Comparison of ENCODE assay signal across 16 cellular contexts in the genomic region with DNA sequence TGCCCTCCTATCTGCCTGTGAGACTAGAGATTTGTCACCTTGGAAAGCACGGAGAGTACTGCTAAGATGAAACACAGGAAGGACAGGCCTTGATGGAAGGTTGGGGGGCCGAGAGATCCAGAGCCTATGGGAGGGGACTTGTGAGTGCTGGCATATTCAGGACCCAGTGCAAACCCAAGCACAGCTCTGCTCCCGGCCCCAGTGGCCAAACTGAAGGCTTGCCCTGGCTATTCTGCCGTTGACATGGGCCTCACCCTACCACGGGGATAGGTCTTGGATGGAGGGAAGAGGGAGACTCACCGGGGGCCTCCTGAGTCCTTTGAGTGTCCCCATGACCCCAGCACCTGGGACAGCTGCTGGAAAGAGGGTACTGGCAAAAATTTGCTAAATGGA.
"Had no signal": no experiment of that assay in that cellular context is flagged by ENCODE, and none has a peak within 500 bp of the region (broad histone marks: within the 10 kb centered on the region; RNA-seq: fewer than 3 reads in every experiment).

No MANE protein-coding gene starts in this region.

- ATAC-seq: naive thymus-derived CD8-positive, alpha-beta T cell had no signal

- H3K4me3 ChIP-seq: lung, thyroid gland had no signal

- DNase-seq: activated CD4-positive, alpha-beta T cell treated with anti-CD3 and anti-CD28 coated beads, Interleukin-2, amount 10 ng/mL, durations not matched to agents 7 days and 5 days; activated CD8-positive, alpha-beta T cell treated with anti-CD3 and anti-CD28 coated beads for 36 hours; activated gamma-delta T cell treated with Interleukin-2 at 50 U/mL for 16 hours; cerebellar nuclear complex; cortex of kidney; naive thymus-derived CD8-positive, alpha-beta T cell; stimulated activated CD4-positive, alpha-beta T cell treated with anti-CD3 and anti-CD28 coated beads, Interleukin-12 subunit alpha, Interleukin-12 subunit beta, amount 100 ng/mL, for 4 hours; stimulated activated CD4-positive, alpha-beta T cell treated with anti-CD3 and anti-CD28 coated beads, Interleukin-4, amount 100 ng/mL, for 4 hours had no signal

- H3K36me3 ChIP-seq: neutrophil, thyroid gland had no signal

- H3K27ac Mint-ChIP-seq: activated CD4-positive, alpha-beta T cell treated with anti-CD3 and anti-CD28 coated beads, Interleukin-2, amount 10 ng/mL, durations not matched to agents 7 days and 5 days; activated CD8-positive, alpha-beta T cell treated with anti-CD3 and anti-CD28 coated beads for 36 hours; activated T-helper 1 cell treated with anti-CD3 and anti-CD28 coated beads, Interleukin-12 subunit alpha, Interleukin-12 subunit beta, Interleukin-2, Interleukin-4 antibody, amounts not matched to agents 30 ng/mL and 10 ng/mL and 1 ng/mL, durations not matched to agents 14 hours and 24 hours and 36 hours; stimulated activated naive CD8-positive, alpha-beta T cell treated with anti-CD3 and anti-CD28 coated beads, Interleukin-15, Interleukin-2, amounts not matched to agents 100 ng/mL and 50 ng/mL, for 24 hours had no signal

- H3K4me3 Mint-ChIP-seq: activated CD4-positive, alpha-beta T cell treated with anti-CD3 and anti-CD28 coated beads, Interleukin-2, amount 10 ng/mL, durations not matched to agents 7 days and 5 days; activated CD8-positive, alpha-beta T cell treated with anti-CD3 and anti-CD28 coated beads for 36 hours; activated T-helper 1 cell treated with anti-CD3 and anti-CD28 coated beads, Interleukin-12 subunit alpha, Interleukin-12 subunit beta, Interleukin-2, Interleukin-4 antibody, amounts not matched to agents 30 ng/mL and 10 ng/mL and 1 ng/mL, durations not matched to agents 14 hours and 24 hours and 36 hours; naive thymus-derived CD8-positive, alpha-beta T cell; stimulated activated naive CD8-positive, alpha-beta T cell treated with anti-CD3 and anti-CD28 coated beads, Interleukin-15, Interleukin-2, amounts not matched to agents 100 ng/mL and 50 ng/mL, for 24 hours had no signal

- H3K9ac ChIP-seq: parathyroid adenoma had no signal

- H3K9me3 Mint-ChIP-seq: activated CD4-positive, alpha-beta T cell treated with anti-CD3 and anti-CD28 coated beads, Interleukin-2, amount 10 ng/mL, durations not matched to agents 7 days and 5 days; activated CD8-positive, alpha-beta T cell treated with anti-CD3 and anti-CD28 coated beads for 36 hours; activated naive CD4-positive, alpha-beta T cell treated with anti-CD3 and anti-CD28 coated beads, Interleukin-2, amount 50 U/mL, for 72 hours; activated T-helper 1 cell treated with anti-CD3 and anti-CD28 coated beads, Interleukin-12 subunit alpha, Interleukin-12 subunit beta, Interleukin-2, Interleukin-4 antibody, amounts not matched to agents 30 ng/mL and 10 ng/mL and 1 ng/mL, durations not matched to agents 14 hours and 24 hours and 36 hours; naive thymus-derived CD8-positive, alpha-beta T cell; stimulated activated naive CD8-positive, alpha-beta T cell treated with anti-CD3 and anti-CD28 coated beads, Interleukin-15, Interleukin-2, amounts not matched to agents 100 ng/mL and 50 ng/mL, for 24 hours had no signal

- H3K27me3 ChIP-seq: thyroid gland had no signal

- H2AFZ ChIP-seq: parathyroid adenoma had no signal

- H3K36me3 Mint-ChIP-seq: activated naive CD4-positive, alpha-beta T cell treated with anti-CD3 and anti-CD28 coated beads, Interleukin-2, amount 50 U/mL, for 72 hours; naive thymus-derived CD8-positive, alpha-beta T cell had no signal

- H3K9me3 ChIP-seq: neutrophil, thyroid gland had no signal

- H3K4me1 ChIP-seq: parathyroid adenoma had no signal

- H3K79me2 ChIP-seq: parathyroid adenoma had no signal

- H3K27ac ChIP-seq: epithelial cell of prostate, neutrophil, parathyroid adenoma, thyroid gland had no signal
